In the genomic region with DNA sequence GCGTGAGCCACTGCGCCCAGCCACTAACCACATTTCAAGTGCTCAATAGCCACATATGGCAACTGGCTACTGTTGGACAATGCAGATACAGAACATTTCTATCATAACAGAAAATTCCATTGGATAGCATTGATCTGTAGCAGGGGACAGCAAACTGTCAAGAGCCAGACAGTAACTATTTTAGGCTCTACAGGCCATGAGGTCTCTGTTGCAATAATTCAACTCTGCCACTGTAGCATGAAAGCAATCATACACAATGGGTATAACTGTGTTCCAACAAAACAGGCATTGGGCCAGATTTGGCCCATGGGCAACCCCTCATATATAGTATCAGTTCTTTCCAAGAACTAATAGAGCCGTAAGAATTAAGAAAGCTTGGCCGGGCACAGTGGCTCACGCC, we compare ENCODE assay signal across 17 cellular contexts.
"Had no signal": no experiment of that assay in that cellular context is flagged by ENCODE, and none has a peak within 500 bp of the region (broad histone marks: within the 10 kb centered on the region; RNA-seq: fewer than 3 reads in every experiment).

No MANE protein-coding gene starts in this region.

- H3K9me3 Mint-ChIP-seq: stimulated activated naive CD8-positive, alpha-beta T cell treated with anti-CD3 and anti-CD28 coated beads, Interleukin-15, Interleukin-2, amounts not matched to agents 100 ng/mL and 50 ng/mL, for 24 hours had no signal

- H3K4me3 Mint-ChIP-seq: stimulated activated naive CD8-positive, alpha-beta T cell treated with anti-CD3 and anti-CD28 coated beads, Interleukin-15, Interleukin-2, amounts not matched to agents 100 ng/mL and 50 ng/mL, for 24 hours had no signal

- ATAC-seq: foreskin keratinocyte, left colon, pancreas, upper lobe of right lung had no signal

- DNase-seq: activated CD4-positive, alpha-beta T cell treated with anti-CD3 and anti-CD28 coated beads for 1 hour; activated CD4-positive, alpha-beta T cell treated with anti-CD3 and anti-CD28 coated beads, Interleukin-2, amount 50 U/mL, for 48 hours; activated effector memory CD4-positive, alpha-beta T cell treated with Interleukin-2 at 50 U/mL for 16 hours; activated naive CD4-positive, alpha-beta T cell treated with anti-CD3 and anti-CD28 coated beads, Interleukin-2, amount 50 U/mL, for 16 hours; central memory CD4-positive, alpha-beta T cell; cortex of kidney; effector CD8-positive, alpha-beta T cell; foreskin keratinocyte; left colon; midbrain; pancreas; retina; small intestine; SW 1271; T1000; upper lobe of right lung had no signal

- H3K27ac ChIP-seq: foreskin keratinocyte, pancreas, upper lobe of right lung had no signal

- H3K9me3 ChIP-seq: pancreas, upper lobe of right lung had no signal

- H3K4me3 ChIP-seq: pancreas, upper lobe of right lung had no signal

- H3K27me3 ChIP-seq: foreskin keratinocyte, pancreas, upper lobe of right lung had no signal

- H3K27me3 Mint-ChIP-seq: stimulated activated naive CD8-positive, alpha-beta T cell treated with anti-CD3 and anti-CD28 coated beads, Interleukin-15, Interleukin-2, amounts not matched to agents 100 ng/mL and 50 ng/mL, for 24 hours had no signal

- H3K4me1 ChIP-seq: foreskin keratinocyte had no signal
